23 cellular contexts compared by ENCODE assay signal in the genomic region with DNA sequence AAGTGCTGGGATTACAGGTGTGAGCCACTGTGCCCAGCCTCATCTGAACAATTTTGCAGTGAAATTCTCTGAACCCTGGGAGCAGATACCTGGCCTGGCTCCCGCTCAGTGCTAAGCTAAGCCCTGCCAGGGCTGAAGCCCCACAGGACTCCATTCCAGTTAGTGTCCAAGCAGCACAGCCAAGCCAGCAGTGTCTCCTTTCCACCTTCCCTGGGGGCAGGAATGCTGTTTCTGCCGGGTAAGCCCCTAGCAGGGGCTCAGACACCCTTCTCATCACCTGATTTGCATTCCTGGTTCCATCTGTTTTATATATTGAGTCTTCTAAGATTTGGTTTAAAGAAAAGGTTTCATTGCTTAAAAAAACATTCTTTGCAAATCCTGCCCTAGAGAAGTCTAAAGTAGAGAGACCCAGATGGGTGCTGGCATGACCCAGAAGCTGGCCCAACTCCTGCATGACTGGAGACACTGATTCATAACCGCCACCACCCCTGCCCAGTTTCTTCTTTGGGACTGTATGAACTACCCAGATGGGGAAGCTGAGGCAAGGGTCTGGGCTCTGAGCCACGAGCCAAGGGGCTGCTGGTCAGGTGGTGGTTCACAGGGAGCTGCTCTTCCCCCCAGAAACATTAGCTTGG. TPM values are rescaled to one million over a fixed set of nuclear protein-coding genes. Genes with fewer than 3 reads are reported as not detected.
DNase-seq lines count a peak whose midpoint lies in the region; ATAC-seq, FAIRE-seq and TF ChIP-seq lines count a peak whose summit lies in the region.
"Had no signal": no experiment of that assay in that cellular context is flagged by ENCODE, and none has a peak within 500 bp of the region (broad histone marks: within the 10 kb centered on the region; RNA-seq: fewer than 3 reads in every experiment).

No MANE protein-coding gene starts in this region.

- TF ChIP-seq CTCF in AG10803 (conservative IDR thresholded peaks at IDR 0.05; ENCODE audit: low read length): no peak
- TF ChIP-seq CTCF in PC-9 (conservative IDR thresholded peaks at IDR 0.05): no peak
- no peak for TF ChIP-seq CTCF in H1 (IDR thresholded peaks at IDR 0.05; ENCODE audit: control extremely low read depth in 1 of 3, insufficient read depth in 1 of 3, low read depth in 1 of 3, low read length in 3 of 3)
- TF ChIP-seq CTCF in sigmoid colon (IDR thresholded peaks at IDR 0.05): no peak

- H3K4ac ChIP-seq in H1 (replicated peaks; ENCODE audit: insufficient read length, low read depth, low read length) (no peak overlapping the region), neuronal stem cell (ENCODE audit: low read length) (no peak overlapping the region)

- no peaks in the 10 kb centered on the region for H3K79me1 ChIP-seq in H1 (ENCODE audit: low read depth, low read length)
- H3K79me1 ChIP-seq in neuronal stem cell (ENCODE audit: low read depth, low read length): no peaks in the 10 kb centered on the region

- no peak overlapping the region for H3K4me3 Mint-ChIP-seq in stimulated activated memory B cell treated with anti-CD40 and anti-IgM and Interleukin-4, amounts not matched to agents 10 μg/mL and 1 μg/mL and 100 μg/mL, for 72 hours
- H3K4me3 Mint-ChIP-seq: activated CD8-positive, alpha-beta memory T cell treated with anti-CD3 and anti-CD28 coated beads, Interleukin-2, amount 10 ng/mL, durations not matched to agents 7 days and 5 days; CD8-positive, alpha-beta T cell; natural killer cell treated with Interleukin-12 subunit alpha and Interleukin-12 subunit beta and Interleukin-15 and Interleukin-18, amount 100 ng/mL, for 72 hours had no signal

- H3K18ac ChIP-seq in H1 (ENCODE audit: extremely low read depth, low read length): no peak overlapping the region
- peak overlapping the region; percentile 77 for H3K18ac ChIP-seq in neuronal stem cell (ENCODE audit: low read length)

- H3K79me2 ChIP-seq in PC-9 (ENCODE audit: low read depth) (no peaks in the 10 kb centered on the region), H1 (ENCODE audit: control insufficient read depth in 1 of 2, insufficient read depth in 2 of 2, low read length in 2 of 2) (no peaks in the 10 kb centered on the region)

- peak overlapping the region; percentile 65 for H3K27ac ChIP-seq in PC-9
- no peak overlapping the region for H3K27ac ChIP-seq in H1 (ENCODE audit: low read depth, low read length)
- no peak overlapping the region for H3K27ac ChIP-seq in neuronal stem cell (replicated peaks; ENCODE audit: low read length)
- H3K27ac ChIP-seq in sigmoid colon: no peak overlapping the region
- H3K27ac ChIP-seq: lower lobe of right lung, SJSA1, upper lobe of right lung had no signal

- H4K20me1 ChIP-seq in PC-9 (ENCODE audit: insufficient read depth) (no peaks in the 10 kb centered on the region), H1 (replicated peaks in 1 of 2; ENCODE audit: control insufficient read depth in 1 of 2, insufficient read depth in 2 of 2, low read length in 2 of 2) (peaks cover 0 to 5% of the 10 kb centered on the region in 2 experiments)

- H3K4me3 ChIP-seq in AG10803 (ENCODE audit: low read length) (no peak overlapping the region), PC-9 (no peak overlapping the region; the same call in 1 of the 2 replicates), H1 (ENCODE audit: extremely low read depth in 1 of 4, insufficient read depth in 2 of 4, low read depth in 3 of 4, low read length in 4 of 4) (no peak overlapping the region), neuronal stem cell (ENCODE audit: low read length in 2 of 2) (no peak overlapping the region), sigmoid colon (no peak overlapping the region)
- H3K4me3 ChIP-seq: heart left ventricle, lower lobe of right lung, SJSA1, upper lobe of right lung had no signal

- H3F3A ChIP-seq in PC-9 (ENCODE audit: insufficient read depth, low read depth): peaks cover 33% of the 10 kb centered on the region

- H4K8ac ChIP-seq in H1 (ENCODE audit: extremely low read depth, insufficient read depth, low read length) (0 out of 2 replicates have a peak overlapping the region, but pooled peaks have one; percentile 25), neuronal stem cell (ENCODE audit: low read depth, low read length) (no peak overlapping the region)

- DNase-seq in AG10803 (ENCODE audit: low read depth): peak; percentile 40
- no peak for DNase-seq in PC-9
- no peak for DNase-seq in H1 (ENCODE audit: low read depth in 1 of 2, low spot score in 2 of 2)
- DNase-seq in neuronal stem cell (ENCODE audit: low spot score): no peak
- no peak for DNase-seq in sigmoid colon
- DNase-seq in NCI-H748 (lab: John Stamatoyannopoulos, UW; ENCODE audit: unreplicated experiment): no peak
- DNase-seq: activated CD8-positive, alpha-beta memory T cell treated with anti-CD3 and anti-CD28 coated beads, Interleukin-2, amount 10 ng/mL, durations not matched to agents 7 days and 5 days; activated effector memory CD4-positive, alpha-beta T cell treated with anti-CD3 and anti-CD28 coated beads, Interleukin-2, amount 50 U/mL, for 16 hours; anterior cingulate cortex; CD8-positive, alpha-beta T cell; DND-41; heart left ventricle; lower lobe of right lung; MM.1S; NCI-H187; stimulated activated naive CD4-positive, alpha-beta T cell treated with Interleukin-2 at 50 U/mL for 16 hours; upper lobe of right lung had no signal

- peaks cover 6% of the 10 kb centered on the region; the same call in 1 of the 2 replicates for H3K23me2 ChIP-seq in H1 (ENCODE audit: low read depth, low read length)

- peaks cover 9% of the 10 kb centered on the region for H3K27me3 Mint-ChIP-seq in stimulated activated memory B cell treated with anti-CD40 and anti-IgM and Interleukin-4, amounts not matched to agents 10 μg/mL and 1 μg/mL and 100 μg/mL, for 72 hours

- no TSS peak for BruUV-seq in PC-9 (replicated peaks; lab: Mats Ljungman, UMichigan)

- ATAC-seq in GM18858 (IDR thresholded peaks at IDR 0.05; ENCODE audit: unreplicated experiment): no peak
- ATAC-seq in stimulated activated memory B cell treated with anti-CD40 and anti-IgM and Interleukin-4, amounts not matched to agents 10 μg/mL and 1 μg/mL and 100 μg/mL, for 72 hours: no peak
- ATAC-seq: activated CD8-positive, alpha-beta memory T cell treated with anti-CD3 and anti-CD28 coated beads, Interleukin-2, amount 10 ng/mL, durations not matched to agents 7 days and 5 days; CD8-positive, alpha-beta T cell; upper lobe of right lung had no signal

- no peak for FAIRE-seq in H1 (lab: Jason Lieb, UNC)
- FAIRE-seq: colon had no signal

- no peak overlapping the region for H2BK15ac ChIP-seq in H1 (ENCODE audit: low read length)
- peak overlapping the region; percentile 23 for H2BK15ac ChIP-seq in neuronal stem cell (ENCODE audit: low read length)

- H2BK12ac ChIP-seq in H1 (ENCODE audit: low read depth, low read length) (no peak overlapping the region; the same call in 1 of the 2 replicates), neuronal stem cell (ENCODE audit: low read length) (no peak overlapping the region)

- H4K91ac ChIP-seq in H1 (replicated peaks; ENCODE audit: insufficient read length, low read length): no peak overlapping the region
- no peak overlapping the region for H4K91ac ChIP-seq in neuronal stem cell (ENCODE audit: low read depth, low read length, poor library complexity)

- TF ChIP-seq POLR2A in H1 (IDR thresholded peaks at IDR 0.05; ENCODE audit: control extremely low read depth in 1 of 2, low read depth in 2 of 2, low read length in 2 of 2) (no peak), sigmoid colon (IDR thresholded peaks at IDR 0.05) (no peak)

- TF ChIP-seq EP300 in H1 (IDR thresholded peaks at IDR 0.05; ENCODE audit: borderline replicate concordance in 1 of 2, low read depth in 2 of 2, low read length in 2 of 2): no peak
- no peak for TF ChIP-seq EP300 in sigmoid colon (IDR thresholded peaks at IDR 0.05)

- H3K4me1 ChIP-seq in PC-9 (replicated peaks; ENCODE audit: insufficient read depth) (peaks cover 37% of the 10 kb centered on the region), H1 (replicated peaks in 1 of 4; ENCODE audit: control insufficient read depth in 3 of 4, insufficient read depth in 4 of 4, low read length in 3 of 4) (peaks cover 0 to 4% (median 2%) of the 10 kb centered on the region in 4 experiments; a peak in 1 of 7 replicates), neuronal stem cell (ENCODE audit: control insufficient read depth in 2 of 2, insufficient read depth in 1 of 2, low read depth in 1 of 2, low read length in 2 of 2) (peaks cover 9% of the 10 kb centered on the region in 2 donors), sigmoid colon (peaks cover 0 to 11% (median 7%) of the 10 kb centered on the region in 4 donors)
- H3K4me1 ChIP-seq: lower lobe of right lung, upper lobe of right lung had no signal

- H3K9ac ChIP-seq in H1 (replicated peaks in 1 of 4; ENCODE audit: extremely low read depth in 1 of 4, low read depth in 3 of 4, low read length in 3 of 4) (no peak overlapping the region), neuronal stem cell (ENCODE audit: low read depth, low read length, poor library complexity) (no peak overlapping the region)

- no peaks in the 10 kb centered on the region for H3K9me3 Mint-ChIP-seq in stimulated activated memory B cell treated with anti-CD40 and anti-IgM and Interleukin-4, amounts not matched to agents 10 μg/mL and 1 μg/mL and 100 μg/mL, for 72 hours
- H3K9me3 Mint-ChIP-seq: CD8-positive, alpha-beta T cell; natural killer cell treated with Interleukin-12 subunit alpha and Interleukin-12 subunit beta and Interleukin-15 and Interleukin-18, amount 100 ng/mL, for 72 hours had no signal

- no peak overlapping the region for H3K14ac ChIP-seq in H1 (ENCODE audit: insufficient read length)
- H3K14ac ChIP-seq in neuronal stem cell (ENCODE audit: low read length): peak overlapping the region; percentile 17

- H4K5ac ChIP-seq in H1 (ENCODE audit: insufficient read length, low read depth, low read length): no peak overlapping the region

- peak overlapping the region; percentile 61 for H2AFZ ChIP-seq in PC-9
- no peak overlapping the region for H2AFZ ChIP-seq in H1 (ENCODE audit: low read length)
- H2AFZ ChIP-seq in neuronal stem cell (ENCODE audit: low read length): peak overlapping the region; percentile 80

- no peaks in the 10 kb centered on the region for H3K9me2 ChIP-seq in PC-9 (ENCODE audit: insufficient read depth)

- 93% methylated on average over 4 of the region's 4 CpGs; no CpG with 5 or more reads in 1 of the 2 experiments for WGBS in H1 (ENCODE audit: extremely low coverage in 1 of 2, insufficient coverage in 1 of 2, insufficient read length in 1 of 2, insufficient replicate concordance in 2 of 2, low coverage in 1 of 2, low lambda C conversion rate in 2 of 2, missing lambda C conversion rate in 1 of 2), 2 experiments
- WGBS in neuronal stem cell (ENCODE audit: extremely low coverage in 2 of 2, insufficient read length in 2 of 2, insufficient replicate concordance in 1 of 2), 2 donors: no CpG with 5 or more reads among the region's 4 CpGs
- WGBS in sigmoid colon, 2 donors: 77 to 84% methylated on average over 4 of the region's 4 CpGs

- H3K9me3 ChIP-seq in PC-9 (ENCODE audit: insufficient read depth, low read depth): no peaks in the 10 kb centered on the region
- no peaks in the 10 kb centered on the region for H3K9me3 ChIP-seq in H1 (ENCODE audit: insufficient read depth in 2 of 2, low read depth in 1 of 2, low read length in 1 of 2)
- H3K9me3 ChIP-seq in neuronal stem cell (replicated peaks in 1 of 2; ENCODE audit: control insufficient read depth in 2 of 2, insufficient read depth in 1 of 2, low read depth in 1 of 2, low read length in 2 of 2): no peaks in the 10 kb centered on the region
- no peaks in the 10 kb centered on the region for H3K9me3 ChIP-seq in sigmoid colon
- H3K9me3 ChIP-seq: heart left ventricle, lower lobe of right lung, SJSA1, upper lobe of right lung had no signal

- H2AK5ac ChIP-seq in H1 (ENCODE audit: low read depth, low read length) (no peak overlapping the region), neuronal stem cell (ENCODE audit: low read depth, low read length) (no peak overlapping the region)

- H3K4me1 Mint-ChIP-seq in stimulated activated memory B cell treated with anti-CD40 and anti-IgM and Interleukin-4, amounts not matched to agents 10 μg/mL and 1 μg/mL and 100 μg/mL, for 72 hours: no peaks in the 10 kb centered on the region

- H2BK120ac ChIP-seq in H1 (replicated peaks; ENCODE audit: low read depth, low read length): no peak overlapping the region
- H2BK120ac ChIP-seq in neuronal stem cell (ENCODE audit: low read depth, low read length): no peak overlapping the region

- H2BK5ac ChIP-seq in H1 (ENCODE audit: low read depth, low read length) (peak overlapping the region; percentile 26; the same call in 1 of the 2 replicates), neuronal stem cell (ENCODE audit: low read length) (no peak overlapping the region)

- H3K4me2 ChIP-seq in PC-9 (peak overlapping the region; percentile 69), H1 (ENCODE audit: insufficient read depth in 1 of 2, low read depth in 2 of 2, low read length in 2 of 2) (no peak overlapping the region), neuronal stem cell (ENCODE audit: insufficient read depth, low read length, poor library complexity, severe bottlenecking) (no peak overlapping the region)

- H3K36me3 ChIP-seq in PC-9 (ENCODE audit: low read depth): no peaks in the 10 kb centered on the region
- no peaks in the 10 kb centered on the region for H3K36me3 ChIP-seq in H1 (ENCODE audit: control insufficient read depth in 2 of 4, insufficient read depth in 4 of 4, low read length in 3 of 4)
- no peaks in the 10 kb centered on the region for H3K36me3 ChIP-seq in neuronal stem cell (replicated peaks in 1 of 2; ENCODE audit: control insufficient read depth in 2 of 2, insufficient read depth in 2 of 2, low read length in 2 of 2)
- H3K36me3 ChIP-seq in sigmoid colon: no peaks in the 10 kb centered on the region
- H3K36me3 ChIP-seq: heart left ventricle, lower lobe of right lung, SJSA1, upper lobe of right lung had no signal

- intact Hi-C loops in PC-9 (cut with micrococcal nuclease; ENCODE audit: unreplicated experiment): loop anchor here (2.0 to 5.0 kb wide), 3 partner anchors 33 to 58 kb away; partner anchors contain the start of gene FAM180A
- intact Hi-C loops in sigmoid colon (cut with DNase I): no loop called here

- no peak overlapping the region for H2BK20ac ChIP-seq in H1 (ENCODE audit: low read length)

- CTCF ChIA-PET in PC-9 (lab: Charles Lee): no interaction called here
- CTCF ChIA-PET in H1 (lab: Charles Lee; ENCODE audit: partially characterized antibody): interaction anchor here (0.9 to 14.4 kb wide), 11 partner anchors 8 to 87 kb away, joined by 3 to 133 read pairs (median 4); partner anchors contain the start of gene SLC13A4

- no peak overlapping the region for H3K27ac Mint-ChIP-seq in stimulated activated memory B cell treated with anti-CD40 and anti-IgM and Interleukin-4, amounts not matched to agents 10 μg/mL and 1 μg/mL and 100 μg/mL, for 72 hours
- H3K27ac Mint-ChIP-seq: activated CD8-positive, alpha-beta memory T cell treated with anti-CD3 and anti-CD28 coated beads, Interleukin-2, amount 10 ng/mL, durations not matched to agents 7 days and 5 days; CD8-positive, alpha-beta T cell; natural killer cell treated with Interleukin-12 subunit alpha and Interleukin-12 subunit beta and Interleukin-15 and Interleukin-18, amount 100 ng/mL, for 72 hours had no signal

- no peak for TF ChIP-seq RAD21 in H1 (IDR thresholded peaks at IDR 0.05 in 1 of 2, conservative IDR thresholded peaks at IDR 0.05 in 1 of 2; ENCODE audit: low read depth in 2 of 2, low read length in 2 of 2)

- no peak overlapping the region for H3K56ac ChIP-seq in H1 (replicated peaks; ENCODE audit: insufficient read length, low read depth, low read length)

- H3K23ac ChIP-seq in H1 (ENCODE audit: insufficient read length) (no peak overlapping the region), neuronal stem cell (ENCODE audit: low read depth, low read length, poor library complexity) (no peak overlapping the region)

- POLR2A ChIA-PET in PC-9 (lab: Charles Lee; ENCODE audit: unreplicated experiment) (interaction anchor here (0.6 to 0.7 kb wide), 3 partner anchors 41 to 555 kb away, joined by 3 to 12 read pairs (median 10); no protein-coding TSS in a partner anchor), H1 (lab: Charles Lee; ENCODE audit: partially characterized antibody) (interaction anchor here (1.2 kb wide), 1 partner anchor 9 kb away, joined by 4 read pairs; no protein-coding TSS in a partner anchor)

- no peaks in the 10 kb centered on the region for H3K27me3 ChIP-seq in PC-9 (ENCODE audit: insufficient read depth, low read depth)
- H3K27me3 ChIP-seq in H1 (replicated peaks in 1 of 4; ENCODE audit: control insufficient read depth in 3 of 4, extremely low read depth in 1 of 4, insufficient read depth in 3 of 4, low read length in 3 of 4): no peaks in the 10 kb centered on the region
- H3K27me3 ChIP-seq in neuronal stem cell (ENCODE audit: control insufficient read depth in 3 of 3, insufficient read depth in 3 of 3, low read depth in 1 of 3, low read length in 3 of 3): no peaks in the 10 kb centered on the region
- no peaks in the 10 kb centered on the region for H3K27me3 ChIP-seq in sigmoid colon
- H3K27me3 ChIP-seq: heart left ventricle, SJSA1, upper lobe of right lung had no signal

- no peaks in the 10 kb centered on the region for H3K36me3 Mint-ChIP-seq in stimulated activated memory B cell treated with anti-CD40 and anti-IgM and Interleukin-4, amounts not matched to agents 10 μg/mL and 1 μg/mL and 100 μg/mL, for 72 hours
- H3K36me3 Mint-ChIP-seq: activated CD8-positive, alpha-beta memory T cell treated with anti-CD3 and anti-CD28 coated beads, Interleukin-2, amount 10 ng/mL, durations not matched to agents 7 days and 5 days; CD8-positive, alpha-beta T cell; natural killer cell treated with Interleukin-12 subunit alpha and Interleukin-12 subunit beta and Interleukin-15 and Interleukin-18, amount 100 ng/mL, for 72 hours had no signal

RNA-seq across cellular contexts. Expression of gene SLC13A4, which starts 14.0 kb away (rescaled TPM):
- total RNA-seq in PC-9 (2021) (not detected in 2 replicates), sigmoid colon (under 1 TPM in 1 of 4 donors, not detected in 3; 0.28 TPM)
- 3.7 and 3.9 TPM in 2 replicates for total RNA-seq in H1 (2021; fragmentation: NEBNext Ultra II Directional; extraction: Animal tissue kit (Norgen Biotek cat#: 25700))
- polyA plus RNA-seq in H1 (2011; rRNA removed) (5.9 and 7.5 TPM in 2 replicates), sigmoid colon (under 1 TPM in 2 of 3 donors, not detected in 1; 0.12 to 0.60 TPM)
- 5.9 TPM for polyA plus RNA-seq in H1 (2011; cell fraction: cytosol; rRNA removed)
- 8.6 TPM for polyA plus RNA-seq in H1 (2011; cell fraction: nucleus; rRNA removed)
- polyA plus RNA-seq in H1 (2012, experiment 1 of 2): 5.2 to 7.9 TPM (median 6.0 TPM) in 4 replicates
- polyA plus RNA-seq in H1 (2012, experiment 2 of 2): 2.0 TPM
- 5.7 TPM for polyA plus RNA-seq in H1 (2013, experiment 1 of 2)
- polyA plus RNA-seq in H1 (2013, experiment 2 of 2): 5.8 TPM
- 7.0 and 11.1 TPM in 2 replicates for polyA minus RNA-seq in H1 (2011; rRNA and poly(A)+ RNA removed)
- polyA minus RNA-seq in H1 (2011; cell fraction: cytosol; rRNA and poly(A)+ RNA removed): 2.4 TPM
- 7.2 TPM for polyA minus RNA-seq in H1 (2011; cell fraction: nucleus; rRNA and poly(A)+ RNA removed)
- polyA plus RNA-seq in neuronal stem cell (2013, experiment 1 of 2): 5.0 TPM
- 4.6 TPM for polyA plus RNA-seq in neuronal stem cell (2013, experiment 2 of 2)
- total RNA-seq: activated CD8-positive, alpha-beta memory T cell treated with anti-CD3 and anti-CD28 coated beads, Interleukin-2, amount 10 ng/mL, durations not matched to agents 7 days and 5 days; CD8-positive, alpha-beta T cell; natural killer cell treated with Interleukin-12 subunit alpha and Interleukin-12 subunit beta and Interleukin-15 and Interleukin-18, amount 100 ng/mL, for 72 hours; pulmonary artery endothelial cell; SJSA1; upper lobe of right lung had no signal

RNA-seq across cellular contexts. Expression of gene FAM180A, which starts 34.7 kb away (rescaled TPM):
- total RNA-seq in PC-9 (2021) (not detected in 2 replicates), sigmoid colon (1 to 10 TPM in 3 of 4 donors, under 1 TPM in 1; 0.95 to 8.9 (median 6.1) TPM)
- total RNA-seq in H1 (2021; fragmentation: NEBNext Ultra II Directional; extraction: Animal tissue kit (Norgen Biotek cat#: 25700)): not detected in 2 replicates
- polyA plus RNA-seq in H1 (2011; rRNA removed) (not detected in 2 replicates), sigmoid colon (1 to 10 TPM in 1 of 3 donors, under 1 TPM in 1, not detected in 1; 0.60 to 1.8 TPM)
- not detected for polyA plus RNA-seq in H1 (2011; cell fraction: cytosol; rRNA removed)
- polyA plus RNA-seq in H1 (2011; cell fraction: nucleus; rRNA removed): not detected
- not detected in 4 replicates for polyA plus RNA-seq in H1 (2012, experiment 1 of 2)
- not detected for polyA plus RNA-seq in H1 (2012, experiment 2 of 2)
- not detected for polyA plus RNA-seq in H1 (2013, experiment 1 of 2)
- polyA plus RNA-seq in H1 (2013, experiment 2 of 2): not detected
- polyA minus RNA-seq in H1 (2011; rRNA and poly(A)+ RNA removed): not detected in 2 replicates
- not detected for polyA minus RNA-seq in H1 (2011; cell fraction: cytosol; rRNA and poly(A)+ RNA removed)
- not detected for polyA minus RNA-seq in H1 (2011; cell fraction: nucleus; rRNA and poly(A)+ RNA removed)
- not detected for polyA plus RNA-seq in neuronal stem cell (2013, experiment 1 of 2)
- not detected for polyA plus RNA-seq in neuronal stem cell (2013, experiment 2 of 2)
- total RNA-seq: activated CD8-positive, alpha-beta memory T cell treated with anti-CD3 and anti-CD28 coated beads, Interleukin-2, amount 10 ng/mL, durations not matched to agents 7 days and 5 days; CD8-positive, alpha-beta T cell; natural killer cell treated with Interleukin-12 subunit alpha and Interleukin-12 subunit beta and Interleukin-15 and Interleukin-18, amount 100 ng/mL, for 72 hours; pulmonary artery endothelial cell had no signal

RNA-seq across cellular contexts. Expression of gene STMP1, which starts 51.6 kb away (rescaled TPM):
- total RNA-seq in PC-9 (2021): 60.4 and 77.0 TPM in 2 replicates
- 36.7 and 36.9 TPM in 2 replicates for total RNA-seq in H1 (2021; fragmentation: NEBNext Ultra II Directional; extraction: Animal tissue kit (Norgen Biotek cat#: 25700))
- polyA plus RNA-seq in H1 (2011; rRNA removed): 14.3 and 22.7 TPM in 2 replicates
- 20.7 TPM for polyA plus RNA-seq in H1 (2011; cell fraction: cytosol; rRNA removed)
- polyA plus RNA-seq in H1 (2011; cell fraction: nucleus; rRNA removed): 7.9 TPM
- polyA plus RNA-seq in H1 (2012, experiment 1 of 2): 20.4 to 33.0 TPM (median 21.8 TPM) in 4 replicates
- polyA plus RNA-seq in H1 (2012, experiment 2 of 2): 14.9 TPM
- 35.3 TPM for polyA plus RNA-seq in H1 (2013, experiment 1 of 2)
- polyA plus RNA-seq in H1 (2013, experiment 2 of 2): 35.1 TPM
- polyA minus RNA-seq in H1 (2011; rRNA and poly(A)+ RNA removed): 12.7 and 13.7 TPM in 2 replicates
- 14.7 TPM for polyA minus RNA-seq in H1 (2011; cell fraction: cytosol; rRNA and poly(A)+ RNA removed)
- 22.0 TPM for polyA minus RNA-seq in H1 (2011; cell fraction: nucleus; rRNA and poly(A)+ RNA removed)
- 60.7 TPM for polyA plus RNA-seq in neuronal stem cell (2013, experiment 1 of 2)
- polyA plus RNA-seq in neuronal stem cell (2013, experiment 2 of 2): 60.6 TPM
- 10 to 100 TPM; 10.2 to 25.0 (median 19.9) TPM for total RNA-seq in sigmoid colon
- polyA plus RNA-seq in sigmoid colon: 10 to 100 TPM; 23.8 to 56.5 (median 48.8) TPM
